18 cellular contexts compared by ENCODE assay signal in the genomic region with DNA sequence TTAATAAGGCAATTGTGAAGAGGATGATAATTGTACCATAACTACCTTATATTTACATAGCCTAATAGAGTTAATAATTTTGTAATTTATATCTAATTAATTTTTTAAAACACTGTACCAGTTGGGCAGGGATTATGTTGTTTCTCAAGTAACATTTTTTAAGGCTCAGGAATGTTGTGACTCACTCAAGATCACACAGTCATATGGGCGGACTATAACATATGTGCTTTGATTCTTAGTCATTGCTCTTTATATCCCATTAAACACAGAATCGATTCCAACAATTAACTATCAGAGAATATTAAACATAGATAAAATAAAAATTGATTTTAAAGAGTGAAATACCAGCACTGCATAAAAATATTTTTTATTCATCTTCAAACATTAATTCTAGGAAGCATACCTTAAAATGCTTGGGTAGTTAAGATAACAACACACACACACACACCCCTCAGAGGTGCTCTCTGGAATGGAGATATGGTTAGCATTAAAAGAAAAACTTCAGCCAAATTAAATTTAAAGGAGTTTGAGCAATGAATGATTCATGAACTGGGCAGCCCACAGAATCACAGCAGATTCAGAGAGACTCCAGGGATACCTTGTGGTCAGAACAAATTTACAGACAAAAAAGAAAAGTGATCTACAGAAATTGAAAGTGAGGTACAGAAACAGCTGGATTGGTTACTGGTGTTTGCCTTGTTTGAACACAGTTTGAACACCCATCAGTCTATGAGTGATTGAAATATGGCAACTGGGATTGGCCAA.
DNase-seq lines count a peak whose midpoint lies in the region; ATAC-seq, FAIRE-seq and TF ChIP-seq lines count a peak whose summit lies in the region.
"Had no signal": no experiment of that assay in that cellular context is flagged by ENCODE, and none has a peak within 500 bp of the region (broad histone marks: within the 10 kb centered on the region; RNA-seq: fewer than 3 reads in every experiment).

No MANE protein-coding gene starts in this region.

- no peak for FAIRE-seq in GM12878 (lab: Jason Lieb, UNC)

- no peaks in the 10 kb centered on the region for H3K36me3 ChIP-seq in GM12878 (ENCODE audit: control insufficient read depth in 2 of 2, insufficient read depth in 2 of 2, low read length in 1 of 2)
- H3K36me3 ChIP-seq: right atrium auricular region, vagina had no signal

- 13% methylated on average over 2 of the region's 2 CpGs for WGBS in GM12878 (ENCODE audit: insufficient coverage, insufficient replicate concordance, low lambda C conversion rate, missing lambda C conversion rate)

- no peak; the same call in 2 of the 3 replicates for ATAC-seq in GM12878
- no peak for ATAC-seq in GM21723 (IDR thresholded peaks at IDR 0.05; ENCODE audit: unreplicated experiment)
- no peak for ATAC-seq in GM21737 (IDR thresholded peaks at IDR 0.05; ENCODE audit: unreplicated experiment)
- ATAC-seq in HG03469 (IDR thresholded peaks at IDR 0.05; ENCODE audit: unreplicated experiment) = no peak
- ATAC-seq in effector memory CD8-positive, alpha-beta T cell (replicated peaks) = no peak
- ATAC-seq: activated CD4-positive, CD25-positive, alpha-beta regulatory T cell treated with anti-CD3 and anti-CD28 coated beads, Interleukin-2, amount 50 U/mL, for 24 hours; left colon; naive thymus-derived CD4-positive, alpha-beta T cell; stimulated activated effector memory CD8-positive, alpha-beta T cell treated with anti-CD3 and anti-CD28 coated beads, Interleukin-12 subunit alpha, Interleukin-12 subunit beta, amount 100 ng/mL, for 72 hours had no signal

- RAD21 ChIA-PET in GM12878 (lab: Charles Lee; ENCODE audit: unreplicated experiment) = no interaction called here

- no peaks in the 10 kb centered on the region for H4K20me1 ChIP-seq in GM12878 (ENCODE audit: control insufficient read depth, insufficient read depth)

- H3K4me1 ChIP-seq in GM12878 (ENCODE audit: control insufficient read depth, insufficient read depth, low read length) = no peaks in the 10 kb centered on the region
- H3K4me1 ChIP-seq: right atrium auricular region, vagina had no signal

- H3K4me2 ChIP-seq in GM12878 (ENCODE audit: control insufficient read depth, insufficient read depth) = no peak overlapping the region

- no peak overlapping the region for H3K4me3 ChIP-seq in GM12878
- H3K4me3 ChIP-seq: right atrium auricular region, vagina had no signal

- H3K27me3 ChIP-seq in GM12878 (replicated peaks in 1 of 2; ENCODE audit: control insufficient read depth in 2 of 2, insufficient read depth in 2 of 2, low read length in 1 of 2) = no peaks in the 10 kb centered on the region
- H3K27me3 ChIP-seq: right atrium auricular region, vagina had no signal

- DNase-seq in AG09319 (ENCODE audit: extremely low read depth, low read depth) (peak; percentile 10), HT1080 (ENCODE audit: low read depth) (peak; percentile 72), GM12878 (ENCODE audit: low read depth, low spot score) (no peak), iris pigment epithelial cell (ENCODE audit: low read depth) (peak; percentile 29)
- DNase-seq in effector memory CD8-positive, alpha-beta T cell = no peak
- DNase-seq: H9; left colon; naive thymus-derived CD4-positive, alpha-beta T cell; NCI-H2227 treated with DMSO at 0.1 percent for 48 hours; stimulated activated CD4-positive, alpha-beta T cell treated with anti-CD3 and anti-CD28 coated beads, Interleukin-4, amount 100 ng/mL, for 1 hour had no signal

- H3K4me3 Mint-ChIP-seq in effector memory CD8-positive, alpha-beta T cell = no peak overlapping the region
- H3K4me3 Mint-ChIP-seq: CD14-positive monocyte; H9; naive thymus-derived CD4-positive, alpha-beta T cell; stimulated activated effector memory CD8-positive, alpha-beta T cell treated with anti-CD3 and anti-CD28 coated beads, Interleukin-12 subunit alpha, Interleukin-12 subunit beta, amount 100 ng/mL, for 72 hours had no signal

- BruUV-seq in GM12878 (replicated peaks; lab: Mats Ljungman, UMichigan) = no TSS peak

- no peak for TF ChIP-seq RAD21 in GM12878 (IDR thresholded peaks at IDR 0.05; ENCODE audit: insufficient read depth, low read depth, low read length)

- no peaks in the 10 kb centered on the region; the same call in 2 of the 3 replicates for H3K9me3 ChIP-seq in GM12878 (replicated peaks; ENCODE audit: control insufficient read depth, insufficient read depth, low read length)
- H3K9me3 ChIP-seq: right atrium auricular region, vagina had no signal

- H3K79me2 ChIP-seq in GM12878 (ENCODE audit: control insufficient read depth, insufficient read depth, low read length) = no peaks in the 10 kb centered on the region

- TF ChIP-seq POLR2A in GM12878 (IDR thresholded peaks at IDR 0.05; ENCODE audit: low read depth, low read length) = no peak

- no peak for TF ChIP-seq EP300 in GM12878 (IDR thresholded peaks at IDR 0.05; ENCODE audit: borderline replicate concordance in 1 of 2, control insufficient read depth in 1 of 2, low read depth in 2 of 2, low read length in 2 of 2)

- CTCF ChIA-PET in GM12878 (lab: Yijun Ruan, JAX) = no interaction called here

- intact Hi-C loops in GM12878 (cut with micrococcal nuclease; ENCODE audit: unreplicated experiment) = no loop called here

- H3K4me1 Mint-ChIP-seq in effector memory CD8-positive, alpha-beta T cell (ENCODE audit: low read depth in 2 of 2) = peaks cover 0 to 6% of the 10 kb centered on the region in 2 donors

- no peak for TF ChIP-seq CTCF in AG09319 (IDR thresholded peaks at IDR 0.05; ENCODE audit: low read depth, low read length)
- TF ChIP-seq CTCF in GM12878 (IDR thresholded peaks at IDR 0.05 in 2 of 3, conservative IDR thresholded peaks at IDR 0.05 in 1 of 3; ENCODE audit: control insufficient read depth in 2 of 3, extremely low read depth in 1 of 3, insufficient read depth in 1 of 3, low read depth in 3 of 3, low read length in 3 of 3) = no peak

- H3K27ac ChIP-seq in GM12878 (ENCODE audit: control insufficient read depth, insufficient read depth) = no peak overlapping the region
- H3K27ac ChIP-seq: right atrium auricular region, vagina had no signal

- SMC1A ChIA-PET in GM12878 (lab: Charles Lee; ENCODE audit: uncharacterized antibody, unreplicated experiment) = interaction anchor here (1.7 to 1.9 kb wide), 2 partner anchors 35 to 87 kb away, joined by 4 read pairs; no protein-coding TSS in a partner anchor

- H3K27ac Mint-ChIP-seq in effector memory CD8-positive, alpha-beta T cell = no peak overlapping the region
- H3K27ac Mint-ChIP-seq: CD14-positive monocyte; H9; naive thymus-derived CD4-positive, alpha-beta T cell; stimulated activated effector memory CD8-positive, alpha-beta T cell treated with anti-CD3 and anti-CD28 coated beads, Interleukin-12 subunit alpha, Interleukin-12 subunit beta, amount 100 ng/mL, for 72 hours had no signal

- POLR2A ChIA-PET in GM12878 (lab: Charles Lee) = no interaction called here

- H3K9me3 Mint-ChIP-seq in effector memory CD8-positive, alpha-beta T cell = peaks cover 2 to 6% of the 10 kb centered on the region in 2 donors
- H3K9me3 Mint-ChIP-seq: stimulated activated effector memory CD8-positive, alpha-beta T cell treated with anti-CD3 and anti-CD28 coated beads, Interleukin-12 subunit alpha, Interleukin-12 subunit beta, amount 100 ng/mL, for 72 hours had no signal

- H3K36me3 Mint-ChIP-seq in effector memory CD8-positive, alpha-beta T cell (ENCODE audit: insufficient read depth) = peaks cover 2% of the 10 kb centered on the region
- H3K36me3 Mint-ChIP-seq: CD14-positive monocyte; stimulated activated effector memory CD8-positive, alpha-beta T cell treated with anti-CD3 and anti-CD28 coated beads, Interleukin-12 subunit alpha, Interleukin-12 subunit beta, amount 100 ng/mL, for 72 hours had no signal

- peaks cover 0 to under 1% of the 10 kb centered on the region in 2 donors for H3K27me3 Mint-ChIP-seq in effector memory CD8-positive, alpha-beta T cell
- H3K27me3 Mint-ChIP-seq: naive thymus-derived CD4-positive, alpha-beta T cell had no signal

- H2AFZ ChIP-seq in GM12878 (ENCODE audit: control insufficient read depth, low read depth, low read length) = no peak overlapping the region

- in situ Hi-C loops in GM12878 (cut with MboI) = no loop called here

- H3K9ac ChIP-seq in GM12878 (ENCODE audit: control insufficient read depth, insufficient read depth, low read length) = no peak overlapping the region

TF ChIP-seq in GM12878, 131 proteins besides CTCF, POLR2A, EP300 and RAD21:
- TF ChIP-seq RUNX3 (IDR thresholded peaks at IDR 0.05; ENCODE audit: low read length) (0 out of 2 replicates have a peak, but pooled peaks have one; percentile 6), SIN3A (IDR thresholded peaks at IDR 0.05; ENCODE audit: low read depth, low read length) (no peak)

Comparison
In these comparisons a context has a peak if more than half of its experiments do, and no peak if none do; other contexts are left out.
1. DNase-seq: peak in AG09319 (single experiment), HT1080 (single experiment) and iris pigment epithelial cell (single experiment); none in GM12878 (single experiment) and effector memory CD8-positive, alpha-beta T cell (0 of 3).